ENCODE assay signal across 20 cellular contexts in the genomic region with DNA sequence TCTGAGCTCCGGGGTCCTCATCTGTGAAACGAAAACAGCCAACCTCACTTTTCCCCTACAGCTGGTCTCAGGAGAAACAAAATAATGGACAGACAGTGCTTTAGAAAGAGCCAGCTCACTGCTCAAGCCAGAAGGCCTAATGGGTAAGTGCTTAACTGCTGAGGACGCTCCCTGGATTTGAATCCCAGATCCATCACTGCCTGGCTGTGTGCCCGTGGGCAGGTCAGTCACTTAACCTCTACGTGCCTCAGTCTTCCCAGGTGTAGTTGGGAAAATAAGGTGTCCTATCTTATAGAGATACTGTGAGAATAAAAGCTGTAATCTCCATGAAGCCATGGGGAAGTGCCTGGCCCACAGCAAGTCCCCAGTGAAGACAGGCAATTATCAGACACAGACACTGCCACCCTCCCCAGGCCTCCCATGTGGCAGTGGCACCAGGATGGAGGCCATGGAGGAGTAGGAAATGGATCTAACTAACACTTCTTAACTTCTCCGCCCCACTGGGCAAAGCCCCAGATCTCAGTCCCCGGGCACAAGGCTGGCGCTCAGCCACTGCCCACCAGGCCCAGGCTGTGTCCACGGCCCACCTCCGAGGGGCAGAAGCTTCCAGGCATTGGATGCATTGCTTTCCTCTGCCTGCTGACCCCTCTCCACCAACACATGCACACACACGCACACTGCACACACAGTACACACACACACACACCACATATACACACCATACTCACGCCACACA. TPM values are rescaled to one million over a fixed set of nuclear protein-coding genes. Genes with fewer than 3 reads are reported as not detected.
DNase-seq lines count a peak whose midpoint lies in the region; ATAC-seq and TF ChIP-seq lines count a peak whose summit lies in the region.
"Had no signal": no experiment of that assay in that cellular context is flagged by ENCODE, and none has a peak within 500 bp of the region (broad histone marks: within the 10 kb centered on the region; RNA-seq: fewer than 3 reads in every experiment).

No MANE protein-coding gene starts in this region.

- no peak for TF ChIP-seq EP300 in gastroesophageal sphincter (IDR thresholded peaks at IDR 0.05)

- no peak for TF ChIP-seq POLR2A in gastroesophageal sphincter (IDR thresholded peaks at IDR 0.05)

- DNase-seq in heart right ventricle (no peak), Right ventricle myocardium inferior (ENCODE audit: missing footprints) (no peak), Panc1 (ENCODE audit: low read depth, low spot score) (no peak), nephron progenitor cell (no peak), GM13976 (ENCODE audit: low spot score) (no peak), NCI-H187 (lab: John Stamatoyannopoulos, UW) (no peak)
- DNase-seq in stimulated activated naive B cell treated with anti-CD40 and anti-IgM and Interleukin-4, amounts not matched to agents 10 μg/mL and 1 μg/mL and 100 μg/mL, for 72 hours = no peak
- DNase-seq: activated CD4-positive, CD25-positive, alpha-beta regulatory T cell treated with anti-CD3 and anti-CD28 coated beads, Interleukin-2, amount 50 U/mL, for 72 hours; adrenal gland; Caco-2; cerebellar nuclear complex; NCI-H748 treated with DMSO at 0.1 percent for 48 hours; stimulated activated naive CD8-positive, alpha-beta T cell treated with anti-CD3 and anti-CD28 coated beads, Interleukin-15, amount 100 ng/mL, for 72 hours; T-helper 9 cell; upper lobe of right lung had no signal

- TF ChIP-seq CTCF in heart right ventricle (IDR thresholded peaks at IDR 0.05) (no peak), Panc1 (IDR thresholded peaks at IDR 0.05) (no peak), gastroesophageal sphincter (IDR thresholded peaks at IDR 0.05) (no peak), nephron progenitor cell (IDR thresholded peaks at IDR 0.05) (no peak), GM13976 (IDR thresholded peaks at IDR 0.05; ENCODE audit: borderline replicate concordance, control extremely low read depth, extremely low read depth, insufficient read depth, missing control alignments) (no peak)

- intact Hi-C loops in heart right ventricle (cut with DNase I) (loop anchor here in 4 of 10 donors (5.0 to 10.0 kb wide), 2 partner anchors 393 to 396 kb away; no protein-coding TSS in a partner anchor), Right ventricle myocardium inferior (cut with DNase I) (no loop called here), Panc1 (cut with micrococcal nuclease; ENCODE audit: unreplicated experiment) (loop anchor here (10.0 kb wide), 1 partner anchor 73 kb away; no protein-coding TSS in a partner anchor)

- H3K4me1 ChIP-seq in heart right ventricle (peaks cover 24 to 91% (median 64%) of the 10 kb centered on the region in 9 donors), Panc1 (ENCODE audit: control insufficient read depth, insufficient read depth, low read length) (peaks cover 51% of the 10 kb centered on the region), gastroesophageal sphincter (peaks cover 0 to 76% (median 15%) of the 10 kb centered on the region in 3 donors)
- H3K4me1 ChIP-seq: adrenal gland, Caco-2, parathyroid adenoma had no signal

- no peaks in the 10 kb centered on the region for H3K9me3 Mint-ChIP-seq in stimulated activated naive B cell treated with anti-CD40 and anti-IgM and Interleukin-4, amounts not matched to agents 10 μg/mL and 1 μg/mL and 100 μg/mL, for 72 hours
- H3K9me3 Mint-ChIP-seq in nephron progenitor cell = no peaks in the 10 kb centered on the region
- H3K9me3 Mint-ChIP-seq: stimulated activated naive CD8-positive, alpha-beta T cell treated with anti-CD3 and anti-CD28 coated beads, Interleukin-15, amount 100 ng/mL, for 72 hours had no signal

- H3K4me3 Mint-ChIP-seq in stimulated activated naive B cell treated with anti-CD40 and anti-IgM and Interleukin-4, amounts not matched to agents 10 μg/mL and 1 μg/mL and 100 μg/mL, for 72 hours = peak overlapping the region; percentile 78 to 83
- H3K4me3 Mint-ChIP-seq in nephron progenitor cell = no peak overlapping the region
- H3K4me3 Mint-ChIP-seq: GM23338; stimulated activated naive CD8-positive, alpha-beta T cell treated with anti-CD3 and anti-CD28 coated beads, Interleukin-15, amount 100 ng/mL, for 72 hours had no signal

- H3K27me3 ChIP-seq in heart right ventricle (no peaks in the 10 kb centered on the region), Panc1 (ENCODE audit: control insufficient read depth, insufficient read depth, low read length) (no peaks in the 10 kb centered on the region), gastroesophageal sphincter (no peaks in the 10 kb centered on the region)
- H3K27me3 ChIP-seq: adrenal gland, upper lobe of right lung had no signal

- in situ Hi-C loops in Panc1 (cut with HindIII; ENCODE audit: low pct_unique_long_range_greater_than_20kb, low sequenced_read_pairs) (no loop called here), GM13976 (cut with MboI; ENCODE audit: low sequenced_read_pairs, unreplicated experiment) (loop anchor here (25.0 kb wide), 1 partner anchor 346 kb away; the partner anchor contains the start of gene SYT13)

- ATAC-seq in heart right ventricle (no peak), Right ventricle myocardium inferior (no peak), Panc1 (no peak), gastroesophageal sphincter (no peak)
- ATAC-seq in stimulated activated naive B cell treated with anti-CD40 and anti-IgM and Interleukin-4, amounts not matched to agents 10 μg/mL and 1 μg/mL and 100 μg/mL, for 72 hours (replicated peaks) = no peak
- ATAC-seq: GM23338; stimulated activated naive CD8-positive, alpha-beta T cell treated with anti-CD3 and anti-CD28 coated beads, Interleukin-15, amount 100 ng/mL, for 72 hours; upper lobe of right lung had no signal

- H3K36me3 Mint-ChIP-seq in stimulated activated naive B cell treated with anti-CD40 and anti-IgM and Interleukin-4, amounts not matched to agents 10 μg/mL and 1 μg/mL and 100 μg/mL, for 72 hours = peaks cover 52 to 68% of the 10 kb centered on the region in 2 donors
- peaks cover 21% of the 10 kb centered on the region for H3K36me3 Mint-ChIP-seq in nephron progenitor cell (ENCODE audit: low read depth)

- WGBS in heart right ventricle, 2 donors = 63 to 64% methylated on average over 12 of the region's 12 CpGs
- 53 to 66% methylated on average over 4 to 8 of the region's 12 CpGs for WGBS in gastroesophageal sphincter (ENCODE audit: low coverage in 1 of 2), 2 donors

- H3K9me3 ChIP-seq in heart right ventricle = no peaks in the 10 kb centered on the region
- H3K9me3 ChIP-seq in Panc1 (ENCODE audit: control insufficient read depth, insufficient read depth, low read depth, low read length) = no peaks in the 10 kb centered on the region
- no peaks in the 10 kb centered on the region for H3K9me3 ChIP-seq in gastroesophageal sphincter
- H3K9me3 ChIP-seq: adrenal gland, Caco-2, upper lobe of right lung had no signal

- POLR2A ChIA-PET in Panc1 (lab: Charles Lee) = no interaction called here

- H3K36me3 ChIP-seq in heart right ventricle (peaks cover 0 to 28% (median 0%) of the 10 kb centered on the region in 9 donors), Panc1 (ENCODE audit: control insufficient read depth, insufficient read depth, low read length) (no peaks in the 10 kb centered on the region), gastroesophageal sphincter (peaks cover 0 to 9% of the 10 kb centered on the region in 2 donors)
- H3K36me3 ChIP-seq: adrenal gland had no signal

- BruUV-seq in Panc1 (replicated peaks; lab: Mats Ljungman, UMichigan) = no TSS peak

- H3K27ac ChIP-seq in heart right ventricle (peak overlapping the region in 7 of 10 donors; percentile 17 to 70 (median 58)), Panc1 (ENCODE audit: low read length) (peak overlapping the region; percentile 59; the same call in 1 of the 2 replicates), gastroesophageal sphincter (peak overlapping the region in 3 of 4 donors; percentile 17 to 38 (median 17))
- H3K27ac ChIP-seq: parathyroid adenoma, SK-N-MC, upper lobe of right lung had no signal

- CTCF ChIA-PET in Panc1 (lab: Charles Lee) = interaction anchor here (2.0 kb wide), 1 partner anchor 163 kb away, joined by 5 read pairs; no protein-coding TSS in a partner anchor

- H3K27ac Mint-ChIP-seq in stimulated activated naive B cell treated with anti-CD40 and anti-IgM and Interleukin-4, amounts not matched to agents 10 μg/mL and 1 μg/mL and 100 μg/mL, for 72 hours = peak overlapping the region; percentile 96
- no peak overlapping the region for H3K27ac Mint-ChIP-seq in nephron progenitor cell
- H3K27ac Mint-ChIP-seq: GM23338 had no signal

- H3K4me3 ChIP-seq in heart right ventricle = no peak overlapping the region
- H3K4me3 ChIP-seq in Panc1 (ENCODE audit: low read depth in 2 of 2, low read length in 2 of 2) = no peak overlapping the region
- no peak overlapping the region for H3K4me3 ChIP-seq in gastroesophageal sphincter
- H3K4me3 ChIP-seq: adrenal gland, GM23338, lung, SK-N-MC, upper lobe of right lung had no signal

- peaks cover 75 to 87% of the 10 kb centered on the region in 2 donors for H3K4me1 Mint-ChIP-seq in stimulated activated naive B cell treated with anti-CD40 and anti-IgM and Interleukin-4, amounts not matched to agents 10 μg/mL and 1 μg/mL and 100 μg/mL, for 72 hours
- H3K4me1 Mint-ChIP-seq in nephron progenitor cell = peaks cover 59% of the 10 kb centered on the region

- no peaks in the 10 kb centered on the region for H3K27me3 Mint-ChIP-seq in stimulated activated naive B cell treated with anti-CD40 and anti-IgM and Interleukin-4, amounts not matched to agents 10 μg/mL and 1 μg/mL and 100 μg/mL, for 72 hours
- H3K27me3 Mint-ChIP-seq in nephron progenitor cell (ENCODE audit: low read depth, poor library complexity) = no peaks in the 10 kb centered on the region
- H3K27me3 Mint-ChIP-seq: stimulated activated naive CD8-positive, alpha-beta T cell treated with anti-CD3 and anti-CD28 coated beads, Interleukin-15, amount 100 ng/mL, for 72 hours had no signal

RNA-seq across cellular contexts. Expression of gene TP53I11, which starts 9.2 kb away (rescaled TPM):
- total RNA-seq in heart right ventricle (10 to 100 TPM; 22.8 to 89.4 (median 32.7) TPM), Right ventricle myocardium inferior (59.1 TPM), Panc1 (2021; ENCODE audit: unreplicated experiment) (132 TPM), gastroesophageal sphincter (100 to 1,000 TPM in 1 of 4 donors, 10 to 100 TPM in 3; 19.8 to 110 (median 40.8) TPM)
- polyA plus RNA-seq in heart right ventricle = 10 to 100 TPM; 26.9 to 56.5 TPM
- polyA plus RNA-seq in Panc1 (2012; ENCODE audit: insufficient read length) = 179 TPM
